3 cellular contexts compared by ENCODE assay signal in the genomic region with DNA sequence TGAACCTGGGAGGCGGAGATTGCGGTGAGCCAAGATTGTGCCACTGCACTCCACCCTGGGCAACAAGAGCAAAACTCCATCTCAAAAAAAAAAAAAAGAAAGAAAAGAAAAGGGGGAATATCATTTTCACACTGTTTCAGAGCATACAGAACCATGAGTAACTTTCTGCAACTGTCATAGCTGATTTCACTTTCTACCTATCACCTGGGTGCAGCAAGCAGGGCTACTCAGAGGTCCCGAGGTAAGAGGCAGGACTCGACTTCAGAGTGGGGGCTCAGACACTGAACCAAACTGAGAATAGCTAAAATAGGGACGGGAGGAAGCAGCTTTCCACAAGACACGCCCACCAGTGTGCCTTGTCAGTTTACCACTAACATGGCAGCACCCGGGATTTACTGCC.
TF ChIP-seq lines count a peak whose summit lies in the region.

No MANE protein-coding gene starts in this region.

TF ChIP-seq in IMR-90, 13 proteins besides CTCF, POLR2A, EP300 and RAD21:
- TF ChIP-seq SMC3 (IDR thresholded peaks at IDR 0.05; ENCODE audit: low read depth, low read length) (no peak), CEBPB (IDR thresholded peaks at IDR 0.05; ENCODE audit: low read depth, low read length) (no peak), MAFK (IDR thresholded peaks at IDR 0.05; ENCODE audit: low read depth, low read length) (no peak), NFE2L2 (IDR thresholded peaks at IDR 0.05; ENCODE audit: low read depth, low read length) (no peak), BHLHE40 (IDR thresholded peaks at IDR 0.05; ENCODE audit: low read depth, low read length) (no peak), RCOR1 (IDR thresholded peaks at IDR 0.05; ENCODE audit: insufficient replicate concordance, low read length) (no peak), MAZ (IDR thresholded peaks at IDR 0.05; ENCODE audit: borderline replicate concordance, low read depth, low read length) (no peak), FOS (IDR thresholded peaks at IDR 0.05; ENCODE audit: low read depth, low read length) (no peak), MXI1 (IDR thresholded peaks at IDR 0.05; ENCODE audit: borderline replicate concordance, low read depth, low read length) (no peak), CHD1 (IDR thresholded peaks at IDR 0.05; ENCODE audit: low read depth, low read length) (no peak), RFX5 (IDR thresholded peaks at IDR 0.05; ENCODE audit: low read depth, low read length) (no peak)
- TF ChIP-seq, protein P1, sequence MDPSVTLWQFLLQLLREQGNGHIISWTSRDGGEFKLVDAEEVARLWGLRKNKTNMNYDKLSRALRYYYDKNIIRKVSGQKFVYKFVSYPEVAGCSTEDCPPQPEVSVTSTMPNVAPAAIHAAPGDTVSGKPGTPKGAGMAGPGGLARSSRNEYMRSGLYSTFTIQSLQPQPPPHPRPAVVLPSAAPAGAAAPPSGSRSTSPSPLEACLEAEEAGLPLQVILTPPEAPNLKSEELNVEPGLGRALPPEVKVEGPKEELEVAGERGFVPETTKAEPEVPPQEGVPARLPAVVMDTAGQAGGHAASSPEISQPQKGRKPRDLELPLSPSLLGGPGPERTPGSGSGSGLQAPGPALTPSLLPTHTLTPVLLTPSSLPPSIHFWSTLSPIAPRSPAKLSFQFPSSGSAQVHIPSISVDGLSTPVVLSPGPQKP (IDR thresholded peaks at IDR 0.05; ENCODE audit: borderline replicate concordance, low read depth, low read length), result no peak
- TF ChIP-seq, protein P2, sequence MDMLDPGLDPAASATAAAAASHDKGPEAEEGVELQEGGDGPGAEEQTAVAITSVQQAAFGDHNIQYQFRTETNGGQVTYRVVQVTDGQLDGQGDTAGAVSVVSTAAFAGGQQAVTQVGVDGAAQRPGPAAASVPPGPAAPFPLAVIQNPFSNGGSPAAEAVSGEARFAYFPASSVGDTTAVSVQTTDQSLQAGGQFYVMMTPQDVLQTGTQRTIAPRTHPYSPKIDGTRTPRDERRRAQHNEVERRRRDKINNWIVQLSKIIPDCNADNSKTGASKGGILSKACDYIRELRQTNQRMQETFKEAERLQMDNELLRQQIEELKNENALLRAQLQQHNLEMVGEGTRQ (IDR thresholded peaks at IDR 0.05; ENCODE audit: low read depth, low read length), result no peak

TF ChIP-seq in GM12878, 131 proteins besides CTCF, POLR2A, EP300 and RAD21:
- TF ChIP-seq, protein P3, sequence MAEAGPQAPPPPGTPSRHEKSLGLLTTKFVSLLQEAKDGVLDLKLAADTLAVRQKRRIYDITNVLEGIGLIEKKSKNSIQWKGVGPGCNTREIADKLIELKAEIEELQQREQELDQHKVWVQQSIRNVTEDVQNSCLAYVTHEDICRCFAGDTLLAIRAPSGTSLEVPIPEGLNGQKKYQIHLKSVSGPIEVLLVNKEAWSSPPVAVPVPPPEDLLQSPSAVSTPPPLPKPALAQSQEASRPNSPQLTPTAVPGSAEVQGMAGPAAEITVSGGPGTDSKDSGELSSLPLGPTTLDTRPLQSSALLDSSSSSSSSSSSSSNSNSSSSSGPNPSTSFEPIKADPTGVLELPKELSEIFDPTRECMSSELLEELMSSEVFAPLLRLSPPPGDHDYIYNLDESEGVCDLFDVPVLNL (IDR thresholded peaks at IDR 0.05; ENCODE audit: low read depth, low read length), result no peak
- TF ChIP-seq, protein P4, sequence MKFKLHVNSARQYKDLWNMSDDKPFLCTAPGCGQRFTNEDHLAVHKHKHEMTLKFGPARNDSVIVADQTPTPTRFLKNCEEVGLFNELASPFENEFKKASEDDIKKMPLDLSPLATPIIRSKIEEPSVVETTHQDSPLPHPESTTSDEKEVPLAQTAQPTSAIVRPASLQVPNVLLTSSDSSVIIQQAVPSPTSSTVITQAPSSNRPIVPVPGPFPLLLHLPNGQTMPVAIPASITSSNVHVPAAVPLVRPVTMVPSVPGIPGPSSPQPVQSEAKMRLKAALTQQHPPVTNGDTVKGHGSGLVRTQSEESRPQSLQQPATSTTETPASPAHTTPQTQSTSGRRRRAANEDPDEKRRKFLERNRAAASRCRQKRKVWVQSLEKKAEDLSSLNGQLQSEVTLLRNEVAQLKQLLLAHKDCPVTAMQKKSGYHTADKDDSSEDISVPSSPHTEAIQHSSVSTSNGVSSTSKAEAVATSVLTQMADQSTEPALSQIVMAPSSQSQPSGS (IDR thresholded peaks at IDR 0.05; ENCODE audit: low read length), result no peak
- no peak for TF ChIP-seq ASH2L (IDR thresholded peaks at IDR 0.05; ENCODE audit: borderline replicate concordance, low read depth)
- TF ChIP-seq RB1 (IDR thresholded peaks at IDR 0.05; ENCODE audit: borderline replicate concordance), result no peak
TF ChIP-seq in GM12878: peak in this region for 0.

TF ChIP-seq in SK-N-SH, 30 proteins besides CTCF, POLR2A, EP300 and RAD21:
- TF ChIP-seq RXRA (IDR thresholded peaks at IDR 0.05; ENCODE audit: borderline replicate concordance, low read depth), result no peak
- no peak for TF ChIP-seq SMC3 (IDR thresholded peaks at IDR 0.05; ENCODE audit: low read depth, low read length)
- no peak for TF ChIP-seq POLR2AphosphoS5 (IDR thresholded peaks at IDR 0.05; ENCODE audit: low read depth, low read length)
- no peak for TF ChIP-seq TCF12 (IDR thresholded peaks at IDR 0.05)
- TF ChIP-seq FOXM1 (IDR thresholded peaks at IDR 0.05; ENCODE audit: low read depth), result no peak
- no peak for TF ChIP-seq JUND (IDR thresholded peaks at IDR 0.05)
- no peak for TF ChIP-seq FOSL2 (IDR thresholded peaks at IDR 0.05; ENCODE audit: borderline replicate concordance, low read depth)
- no peak for TF ChIP-seq YY1 (IDR thresholded peaks at IDR 0.05; ENCODE audit: low read depth)
- TF ChIP-seq, protein P5, sequence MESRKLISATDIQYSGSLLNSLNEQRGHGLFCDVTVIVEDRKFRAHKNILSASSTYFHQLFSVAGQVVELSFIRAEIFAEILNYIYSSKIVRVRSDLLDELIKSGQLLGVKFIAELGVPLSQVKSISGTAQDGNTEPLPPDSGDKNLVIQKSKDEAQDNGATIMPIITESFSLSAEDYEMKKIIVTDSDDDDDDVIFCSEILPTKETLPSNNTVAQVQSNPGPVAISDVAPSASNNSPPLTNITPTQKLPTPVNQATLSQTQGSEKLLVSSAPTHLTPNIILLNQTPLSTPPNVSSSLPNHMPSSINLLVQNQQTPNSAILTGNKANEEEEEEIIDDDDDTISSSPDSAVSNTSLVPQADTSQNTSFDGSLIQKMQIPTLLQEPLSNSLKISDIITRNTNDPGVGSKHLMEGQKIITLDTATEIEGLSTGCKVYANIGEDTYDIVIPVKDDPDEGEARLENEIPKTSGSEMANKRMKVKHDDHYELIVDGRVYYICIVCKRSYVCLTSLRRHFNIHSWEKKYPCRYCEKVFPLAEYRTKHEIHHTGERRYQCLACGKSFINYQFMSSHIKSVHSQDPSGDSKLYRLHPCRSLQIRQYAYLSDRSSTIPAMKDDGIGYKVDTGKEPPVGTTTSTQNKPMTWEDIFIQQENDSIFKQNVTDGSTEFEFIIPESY (IDR thresholded peaks at IDR 0.05; ENCODE audit: borderline replicate concordance, low read depth), result no peak
- TF ChIP-seq, protein P6, sequence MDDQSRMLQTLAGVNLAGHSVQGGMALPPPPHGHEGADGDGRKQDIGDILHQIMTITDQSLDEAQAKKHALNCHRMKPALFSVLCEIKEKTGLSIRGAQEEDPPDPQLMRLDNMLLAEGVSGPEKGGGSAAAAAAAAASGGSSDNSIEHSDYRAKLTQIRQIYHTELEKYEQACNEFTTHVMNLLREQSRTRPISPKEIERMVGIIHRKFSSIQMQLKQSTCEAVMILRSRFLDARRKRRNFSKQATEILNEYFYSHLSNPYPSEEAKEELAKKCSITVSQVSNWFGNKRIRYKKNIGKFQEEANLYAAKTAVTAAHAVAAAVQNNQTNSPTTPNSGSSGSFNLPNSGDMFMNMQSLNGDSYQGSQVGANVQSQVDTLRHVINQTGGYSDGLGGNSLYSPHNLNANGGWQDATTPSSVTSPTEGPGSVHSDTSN (IDR thresholded peaks at IDR 0.05), result no peak
- TF ChIP-seq, protein P7, sequence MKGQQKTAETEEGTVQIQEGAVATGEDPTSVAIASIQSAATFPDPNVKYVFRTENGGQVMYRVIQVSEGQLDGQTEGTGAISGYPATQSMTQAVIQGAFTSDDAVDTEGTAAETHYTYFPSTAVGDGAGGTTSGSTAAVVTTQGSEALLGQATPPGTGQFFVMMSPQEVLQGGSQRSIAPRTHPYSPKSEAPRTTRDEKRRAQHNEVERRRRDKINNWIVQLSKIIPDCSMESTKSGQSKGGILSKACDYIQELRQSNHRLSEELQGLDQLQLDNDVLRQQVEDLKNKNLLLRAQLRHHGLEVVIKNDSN (IDR thresholded peaks at IDR 0.05; ENCODE audit: borderline replicate concordance, low read depth), result no peak
- TF ChIP-seq CHD2 (IDR thresholded peaks at IDR 0.05; ENCODE audit: low read length, partially characterized antibody), result no peak
- no peak for TF ChIP-seq MEF2A (IDR thresholded peaks at IDR 0.05; ENCODE audit: borderline replicate concordance, low read depth)
- TF ChIP-seq, protein P8, sequence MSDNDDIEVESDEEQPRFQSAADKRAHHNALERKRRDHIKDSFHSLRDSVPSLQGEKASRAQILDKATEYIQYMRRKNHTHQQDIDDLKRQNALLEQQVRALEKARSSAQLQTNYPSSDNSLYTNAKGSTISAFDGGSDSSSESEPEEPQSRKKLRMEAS (IDR thresholded peaks at IDR 0.05; ENCODE audit: low read depth), result no peak
- TF ChIP-seq SIN3A (IDR thresholded peaks at IDR 0.05; ENCODE audit: borderline replicate concordance, low read depth, low read length), result no peak
